Comparison of ENCODE assay signal across 2 cellular contexts in genomic region chr10:47416305-47417218, GRCh38. TPM values are rescaled to one million over a fixed set of nuclear protein-coding genes. Genes with fewer than 3 reads are reported as not detected.
"Had no signal": no experiment of that assay in that cellular context is flagged by ENCODE, and none has a peak within 500 bp of the region (broad histone marks: within the 10 kb centered on the region; RNA-seq: fewer than 3 reads in every experiment).

No MANE protein-coding gene starts in this region.

RNA-seq across cellular contexts. Expression of gene ZNF488, which starts 32.5 kb away (rescaled TPM):
- total RNA-seq: NCI-H460, SK-MEL-5 had no signal
